ENCODE assay signal across 1 cellular context in the genomic region with DNA sequence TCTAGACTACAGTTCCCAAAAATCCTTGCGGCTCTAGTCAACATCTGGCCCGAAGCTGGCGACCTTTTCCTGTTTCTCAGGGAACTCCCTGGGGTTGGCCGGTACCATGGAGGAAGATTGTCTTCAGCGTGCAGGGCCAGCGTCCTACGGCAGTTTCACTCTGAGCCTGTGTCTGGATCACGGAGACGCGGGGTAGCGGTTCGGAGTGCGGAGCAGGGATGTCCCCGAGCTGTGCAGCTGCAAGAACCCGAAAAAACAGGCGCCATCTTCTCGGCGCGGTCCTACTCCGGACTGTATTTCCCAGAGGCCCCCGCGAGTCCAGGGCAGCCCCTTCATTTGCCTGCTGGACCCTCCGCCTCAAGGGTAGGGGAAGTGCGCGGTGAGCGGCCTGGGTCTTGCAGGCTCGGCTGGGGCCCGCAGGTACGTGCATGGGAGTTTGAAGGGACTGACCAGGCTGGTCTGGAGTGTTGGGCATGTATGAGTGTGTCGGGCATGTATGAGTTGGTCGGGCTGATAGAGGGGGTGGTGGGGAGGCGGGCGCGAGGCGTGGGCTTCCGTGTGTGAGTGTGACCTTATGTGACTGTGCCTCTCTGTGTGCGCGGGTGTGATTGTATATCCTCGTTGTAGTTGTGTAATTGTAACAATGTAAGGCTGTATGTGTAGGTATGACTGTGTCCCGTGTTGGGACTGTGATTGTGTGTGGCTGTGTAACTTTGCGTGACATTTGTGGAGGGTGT.
TF ChIP-seq lines count a peak whose summit lies in the region.

A gene (plus strand): TSS at position 360 of the 737 bp plus-strand sequence. CDS start 12,240 bp downstream, outside the sequence.

TF ChIP-seq in HepG2, 621 proteins besides CTCF, POLR2A, EP300 and RAD21 (continued from another document and continues in another):
- TF ChIP-seq, protein P1, sequence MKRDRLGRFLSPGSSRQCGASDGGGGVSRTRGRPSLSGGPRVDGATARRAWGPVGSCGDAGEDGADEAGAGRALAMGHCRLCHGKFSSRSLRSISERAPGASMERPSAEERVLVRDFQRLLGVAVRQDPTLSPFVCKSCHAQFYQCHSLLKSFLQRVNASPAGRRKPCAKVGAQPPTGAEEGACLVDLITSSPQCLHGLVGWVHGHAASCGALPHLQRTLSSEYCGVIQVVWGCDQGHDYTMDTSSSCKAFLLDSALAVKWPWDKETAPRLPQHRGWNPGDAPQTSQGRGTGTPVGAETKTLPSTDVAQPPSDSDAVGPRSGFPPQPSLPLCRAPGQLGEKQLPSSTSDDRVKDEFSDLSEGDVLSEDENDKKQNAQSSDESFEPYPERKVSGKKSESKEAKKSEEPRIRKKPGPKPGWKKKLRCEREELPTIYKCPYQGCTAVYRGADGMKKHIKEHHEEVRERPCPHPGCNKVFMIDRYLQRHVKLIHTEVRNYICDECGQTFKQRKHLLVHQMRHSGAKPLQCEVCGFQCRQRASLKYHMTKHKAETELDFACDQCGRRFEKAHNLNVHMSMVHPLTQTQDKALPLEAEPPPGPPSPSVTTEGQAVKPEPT (CRISPR knock-in tag; IDR thresholded peaks at IDR 0.05; ENCODE audit: low read depth), result no peak
- TF ChIP-seq HES4 (CRISPR knock-in tag; IDR thresholded peaks at IDR 0.05; ENCODE audit: borderline replicate concordance) (0 out of 2 replicates have a peak, but pooled peaks have one; percentile 60), BRD4 (CRISPR knock-in tag; IDR thresholded peaks at IDR 0.05) (peak; percentile 24; the same call in 1 of the 2 replicates), ZNF367 (CRISPR knock-in tag; IDR thresholded peaks at IDR 0.05; ENCODE audit: borderline replicate concordance) (no peak), ZZZ3 (CRISPR knock-in tag; IDR thresholded peaks at IDR 0.05; ENCODE audit: borderline replicate concordance) (peak; percentile 63; the same call in 1 of the 2 replicates), SP1 (IDR thresholded peaks at IDR 0.05) (no peak), SP1 (CRISPR knock-in tag; IDR thresholded peaks at IDR 0.05) (0 out of 2 replicates have a peak, but pooled peaks have one; percentile 33), CHCHD3 (CRISPR knock-in tag; IDR thresholded peaks at IDR 0.05) (no peak), ZNF468 (CRISPR knock-in tag; IDR thresholded peaks at IDR 0.05) (no peak), RFX5 (IDR thresholded peaks at IDR 0.05; ENCODE audit: low read depth, low read length) (no peak), KLF15 (CRISPR knock-in tag; IDR thresholded peaks at IDR 0.05; ENCODE audit: borderline replicate concordance) (no peak), ZNF501 (CRISPR knock-in tag; IDR thresholded peaks at IDR 0.05) (peak; percentile 96), SP2 (CRISPR knock-in tag; IDR thresholded peaks at IDR 0.05) (no peak), ZNF33A (CRISPR knock-in tag; IDR thresholded peaks at IDR 0.05; ENCODE audit: borderline replicate concordance) (no peak), KLF6 (CRISPR knock-in tag; IDR thresholded peaks at IDR 0.05) (no peak), ZNF589 (CRISPR knock-in tag; conservative IDR thresholded peaks at IDR 0.05) (peak; percentile 70), DNMT3B (CRISPR knock-in tag; conservative IDR thresholded peaks at IDR 0.05) (no peak; the same call in 1 of the 2 replicates), NFATC3 (CRISPR knock-in tag; IDR thresholded peaks at IDR 0.05) (no peak), NR2F2 (IDR thresholded peaks at IDR 0.05; ENCODE audit: borderline replicate concordance, low read depth) (peak; percentile 54; the same call in 1 of the 2 replicates), HNRNPUL1 (IDR thresholded peaks at IDR 0.05; ENCODE audit: low read depth, low read length) (no peak), GFI1 (CRISPR knock-in tag; IDR thresholded peaks at IDR 0.05; ENCODE audit: borderline replicate concordance) (no peak), AHR (CRISPR knock-in tag; IDR thresholded peaks at IDR 0.05) (no peak), NKX3-1 (CRISPR knock-in tag; IDR thresholded peaks at IDR 0.05) (peak; percentile 59; the same call in 1 of the 2 replicates), GPN1 (CRISPR knock-in tag; IDR thresholded peaks at IDR 0.05; ENCODE audit: borderline replicate concordance) (no peak; the same call in 1 of the 2 replicates), EEA1 (CRISPR knock-in tag; IDR thresholded peaks at IDR 0.05; ENCODE audit: borderline replicate concordance) (no peak), SATB2 (CRISPR knock-in tag; IDR thresholded peaks at IDR 0.05) (no peak), ZNF761 (CRISPR knock-in tag; conservative IDR thresholded peaks at IDR 0.05) (0 out of 2 replicates have a peak, but pooled peaks have one; percentile 64), ZNF543 (CRISPR knock-in tag; IDR thresholded peaks at IDR 0.05) (peak; percentile 79; the same call in 1 of the 2 replicates), ZBTB42 (CRISPR knock-in tag; IDR thresholded peaks at IDR 0.05) (peak; percentile 99), ZNF547 (CRISPR knock-in tag; IDR thresholded peaks at IDR 0.05) (peak; percentile 28; the same call in 1 of the 2 replicates)
- TF ChIP-seq, protein P2, sequence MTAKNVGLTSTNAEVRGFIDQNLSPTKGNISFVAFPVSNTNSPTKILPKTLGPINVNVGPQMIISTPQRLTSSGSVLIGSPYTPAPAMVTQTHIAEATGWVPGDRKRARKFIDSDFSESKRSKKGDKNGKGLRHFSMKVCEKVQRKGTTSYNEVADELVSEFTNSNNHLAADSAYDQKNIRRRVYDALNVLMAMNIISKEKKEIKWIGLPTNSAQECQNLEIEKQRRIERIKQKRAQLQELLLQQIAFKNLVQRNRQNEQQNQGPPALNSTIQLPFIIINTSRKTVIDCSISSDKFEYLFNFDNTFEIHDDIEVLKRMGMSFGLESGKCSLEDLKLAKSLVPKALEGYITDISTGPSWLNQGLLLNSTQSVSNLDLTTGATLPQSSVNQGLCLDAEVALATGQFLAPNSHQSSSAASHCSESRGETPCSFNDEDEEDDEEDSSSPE (CRISPR knock-in tag; IDR thresholded peaks at IDR 0.05), result no peak
- TF ChIP-seq, protein P3, sequence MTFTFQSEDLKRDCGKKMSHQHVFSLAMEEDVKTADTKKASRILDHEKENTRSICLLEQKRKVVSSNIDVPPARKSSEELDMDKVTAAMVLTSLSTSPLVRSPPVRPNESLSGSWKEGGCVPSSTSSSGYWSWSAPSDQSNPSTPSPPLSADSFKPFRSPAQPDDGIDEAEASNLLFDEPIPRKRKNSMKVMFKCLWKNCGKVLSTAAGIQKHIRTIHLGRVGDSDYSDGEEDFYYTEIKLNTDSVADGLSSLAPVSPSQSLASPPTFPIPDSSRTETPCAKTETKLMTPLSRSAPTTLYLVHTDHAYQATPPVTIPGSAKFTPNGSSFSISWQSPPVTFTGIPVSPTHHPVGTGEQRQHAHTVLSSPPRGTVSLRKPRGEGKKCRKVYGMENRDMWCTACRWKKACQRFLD (CRISPR knock-in tag; IDR thresholded peaks at IDR 0.05; ENCODE audit: borderline replicate concordance), result no peak
- TF ChIP-seq, protein P4, sequence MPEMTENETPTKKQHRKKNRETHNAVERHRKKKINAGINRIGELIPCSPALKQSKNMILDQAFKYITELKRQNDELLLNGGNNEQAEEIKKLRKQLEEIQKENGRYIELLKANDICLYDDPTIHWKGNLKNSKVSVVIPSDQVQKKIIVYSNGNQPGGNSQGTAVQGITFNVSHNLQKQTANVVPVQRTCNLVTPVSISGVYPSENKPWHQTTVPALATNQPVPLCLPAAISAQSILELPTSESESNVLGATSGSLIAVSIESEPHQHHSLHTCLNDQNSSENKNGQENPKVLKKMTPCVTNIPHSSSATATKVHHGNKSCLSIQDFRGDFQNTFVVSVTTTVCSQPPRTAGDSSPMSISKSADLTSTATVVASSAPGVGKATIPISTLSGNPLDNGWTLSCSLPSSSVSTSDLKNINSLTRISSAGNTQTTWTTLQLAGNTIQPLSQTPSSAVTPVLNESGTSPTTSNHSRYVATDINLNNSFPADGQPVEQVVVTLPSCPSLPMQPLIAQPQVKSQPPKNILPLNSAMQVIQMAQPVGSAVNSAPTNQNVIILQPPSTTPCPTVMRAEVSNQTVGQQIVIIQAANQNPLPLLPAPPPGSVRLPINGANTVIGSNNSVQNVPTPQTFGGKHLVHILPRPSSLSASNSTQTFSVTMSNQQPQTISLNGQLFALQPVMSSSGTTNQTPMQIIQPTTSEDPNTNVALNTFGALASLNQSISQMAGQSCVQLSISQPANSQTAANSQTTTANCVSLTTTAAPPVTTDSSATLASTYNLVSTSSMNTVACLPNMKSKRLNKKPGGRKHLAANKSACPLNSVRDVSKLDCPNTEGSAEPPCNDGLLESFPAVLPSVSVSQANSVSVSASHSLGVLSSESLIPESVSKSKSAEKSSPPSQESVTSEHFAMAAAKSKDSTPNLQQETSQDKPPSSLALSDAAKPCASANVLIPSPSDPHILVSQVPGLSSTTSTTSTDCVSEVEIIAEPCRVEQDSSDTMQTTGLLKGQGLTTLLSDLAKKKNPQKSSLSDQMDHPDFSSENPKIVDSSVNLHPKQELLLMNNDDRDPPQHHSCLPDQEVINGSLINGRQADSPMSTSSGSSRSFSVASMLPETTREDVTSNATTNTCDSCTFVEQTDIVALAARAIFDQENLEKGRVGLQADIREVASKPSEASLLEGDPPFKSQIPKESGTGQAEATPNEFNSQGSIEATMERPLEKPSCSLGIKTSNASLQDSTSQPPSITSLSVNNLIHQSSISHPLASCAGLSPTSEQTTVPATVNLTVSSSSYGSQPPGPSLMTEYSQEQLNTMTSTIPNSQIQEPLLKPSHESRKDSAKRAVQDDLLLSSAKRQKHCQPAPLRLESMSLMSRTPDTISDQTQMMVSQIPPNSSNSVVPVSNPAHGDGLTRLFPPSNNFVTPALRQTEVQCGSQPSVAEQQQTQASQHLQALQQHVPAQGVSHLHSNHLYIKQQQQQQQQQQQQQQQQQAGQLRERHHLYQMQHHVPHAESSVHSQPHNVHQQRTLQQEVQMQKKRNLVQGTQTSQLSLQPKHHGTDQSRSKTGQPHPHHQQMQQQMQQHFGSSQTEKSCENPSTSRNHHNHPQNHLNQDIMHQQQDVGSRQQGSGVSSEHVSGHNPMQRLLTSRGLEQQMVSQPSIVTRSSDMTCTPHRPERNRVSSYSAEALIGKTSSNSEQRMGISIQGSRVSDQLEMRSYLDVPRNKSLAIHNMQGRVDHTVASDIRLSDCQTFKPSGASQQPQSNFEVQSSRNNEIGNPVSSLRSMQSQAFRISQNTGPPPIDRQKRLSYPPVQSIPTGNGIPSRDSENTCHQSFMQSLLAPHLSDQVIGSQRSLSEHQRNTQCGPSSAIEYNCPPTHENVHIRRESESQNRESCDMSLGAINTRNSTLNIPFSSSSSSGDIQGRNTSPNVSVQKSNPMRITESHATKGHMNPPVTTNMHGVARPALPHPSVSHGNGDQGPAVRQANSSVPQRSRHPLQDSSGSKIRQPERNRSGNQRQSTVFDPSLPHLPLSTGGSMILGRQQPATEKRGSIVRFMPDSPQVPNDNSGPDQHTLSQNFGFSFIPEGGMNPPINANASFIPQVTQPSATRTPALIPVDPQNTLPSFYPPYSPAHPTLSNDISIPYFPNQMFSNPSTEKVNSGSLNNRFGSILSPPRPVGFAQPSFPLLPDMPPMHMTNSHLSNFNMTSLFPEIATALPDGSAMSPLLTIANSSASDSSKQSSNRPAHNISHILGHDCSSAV (CRISPR knock-in tag; IDR thresholded peaks at IDR 0.05; ENCODE audit: borderline replicate concordance), result 0 out of 2 replicates have a peak, but pooled peaks have one; percentile 58
- TF ChIP-seq, protein P5, sequence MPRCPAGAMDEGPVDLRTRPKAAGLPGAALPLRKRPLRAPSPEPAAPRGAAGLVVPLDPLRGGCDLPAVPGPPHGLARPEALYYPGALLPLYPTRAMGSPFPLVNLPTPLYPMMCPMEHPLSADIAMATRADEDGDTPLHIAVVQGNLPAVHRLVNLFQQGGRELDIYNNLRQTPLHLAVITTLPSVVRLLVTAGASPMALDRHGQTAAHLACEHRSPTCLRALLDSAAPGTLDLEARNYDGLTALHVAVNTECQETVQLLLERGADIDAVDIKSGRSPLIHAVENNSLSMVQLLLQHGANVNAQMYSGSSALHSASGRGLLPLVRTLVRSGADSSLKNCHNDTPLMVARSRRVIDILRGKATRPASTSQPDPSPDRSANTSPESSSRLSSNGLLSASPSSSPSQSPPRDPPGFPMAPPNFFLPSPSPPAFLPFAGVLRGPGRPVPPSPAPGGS (CRISPR knock-in tag; IDR thresholded peaks at IDR 0.05), result peak; percentile 77
- TF ChIP-seq, protein P6, sequence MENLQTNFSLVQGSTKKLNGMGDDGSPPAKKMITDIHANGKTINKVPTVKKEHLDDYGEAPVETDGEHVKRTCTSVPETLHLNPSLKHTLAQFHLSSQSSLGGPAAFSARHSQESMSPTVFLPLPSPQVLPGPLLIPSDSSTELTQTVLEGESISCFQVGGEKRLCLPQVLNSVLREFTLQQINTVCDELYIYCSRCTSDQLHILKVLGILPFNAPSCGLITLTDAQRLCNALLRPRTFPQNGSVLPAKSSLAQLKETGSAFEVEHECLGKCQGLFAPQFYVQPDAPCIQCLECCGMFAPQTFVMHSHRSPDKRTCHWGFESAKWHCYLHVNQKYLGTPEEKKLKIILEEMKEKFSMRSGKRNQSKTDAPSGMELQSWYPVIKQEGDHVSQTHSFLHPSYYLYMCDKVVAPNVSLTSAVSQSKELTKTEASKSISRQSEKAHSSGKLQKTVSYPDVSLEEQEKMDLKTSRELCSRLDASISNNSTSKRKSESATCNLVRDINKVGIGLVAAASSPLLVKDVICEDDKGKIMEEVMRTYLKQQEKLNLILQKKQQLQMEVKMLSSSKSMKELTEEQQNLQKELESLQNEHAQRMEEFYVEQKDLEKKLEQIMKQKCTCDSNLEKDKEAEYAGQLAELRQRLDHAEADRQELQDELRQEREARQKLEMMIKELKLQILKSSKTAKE (CRISPR knock-in tag; IDR thresholded peaks at IDR 0.05; ENCODE audit: borderline replicate concordance), result no peak
